ENCODE assay signal across 8 cellular contexts in genomic region chr11:59560290-59560701, GRCh38. TPM values are rescaled to one million over a fixed set of nuclear protein-coding genes. Genes with fewer than 3 reads are reported as not detected.
DNase-seq lines count a peak whose midpoint lies in the region; ATAC-seq and TF ChIP-seq lines count a peak whose summit lies in the region.

No MANE protein-coding gene starts in this region.

- peak; percentile 91 for DNase-seq in G401 (ENCODE audit: low spot score)
- DNase-seq in NCI-H1417 treated with DMSO at 0.1 percent for 48 hours (lab: John Stamatoyannopoulos, UW), result peak; percentile 44
- peak; percentile 60 for DNase-seq in T-helper 9 cell
- peak; percentile 67 to 84 (median 75) for DNase-seq in body of pancreas
- no peak for DNase-seq in amniotic stem cell (lab: John Stamatoyannopoulos, UW)

- no peaks in the 10 kb centered on the region for H3K9me3 ChIP-seq in body of pancreas
- no peaks in the 10 kb centered on the region for H3K9me3 ChIP-seq in iPS-18a (ENCODE audit: control insufficient read depth, low read depth, low read length)
- no peaks in the 10 kb centered on the region for H3K9me3 ChIP-seq in skeletal muscle tissue (ENCODE audit: control insufficient read depth in 3 of 3, low read length in 3 of 3)

- TF ChIP-seq POLR2A in body of pancreas (IDR thresholded peaks at IDR 0.05), result no peak

- H3K27me3 ChIP-seq in body of pancreas, result no peaks in the 10 kb centered on the region
- H3K27me3 ChIP-seq in iPS-18a (ENCODE audit: control insufficient read depth, insufficient read depth, low read length), result peaks cover 4% of the 10 kb centered on the region
- peaks cover 0 to 13% (median 0%) of the 10 kb centered on the region in 3 donors for H3K27me3 ChIP-seq in skeletal muscle tissue (ENCODE audit: control insufficient read depth in 3 of 3, insufficient read depth in 3 of 3, low read length in 3 of 3)

- TF ChIP-seq CTCF in body of pancreas (IDR thresholded peaks at IDR 0.05), result no peak

- H3K9ac ChIP-seq in iPS-18a (ENCODE audit: low read length), result peak overlapping the region; percentile 79
- peak overlapping the region; percentile 82 to 95 (median 89) for H3K9ac ChIP-seq in skeletal muscle tissue (ENCODE audit: low read depth in 1 of 3, low read length in 3 of 3)

- ATAC-seq in HG02610 (IDR thresholded peaks at IDR 0.05; ENCODE audit: unreplicated experiment) (peak; percentile 24), body of pancreas (peak; percentile 58)

- H3K36me3 ChIP-seq in body of pancreas (replicated peaks in 1 of 2; ENCODE audit: insufficient read depth in 1 of 2, low read depth in 2 of 2) (no peaks in the 10 kb centered on the region), iPS-18a (ENCODE audit: control insufficient read depth, low read depth, low read length) (no peaks in the 10 kb centered on the region), skeletal muscle tissue (ENCODE audit: control insufficient read depth in 3 of 3, insufficient read depth in 3 of 3, low read length in 3 of 3) (no peaks in the 10 kb centered on the region)

- H3K27ac ChIP-seq in body of pancreas (peak overlapping the region; percentile 70 to 87 (median 82)), iPS-18a (ENCODE audit: low read length) (no peak overlapping the region), skeletal muscle tissue (ENCODE audit: low read depth, low read length) (peak overlapping the region; percentile 64)

- 0 to 1% methylated on average over 18 of the region's 18 CpGs for whole genome bisulfite sequencing in body of pancreas, 2 donors

- H3K4me1 ChIP-seq in body of pancreas (peaks cover 21% of the 10 kb centered on the region), iPS-18a (ENCODE audit: control insufficient read depth, low read depth, low read length) (peaks cover 12% of the 10 kb centered on the region), skeletal muscle tissue (ENCODE audit: control insufficient read depth in 3 of 3, insufficient read depth in 3 of 3, low read length in 3 of 3) (peaks cover 0 to 14% (median 12%) of the 10 kb centered on the region in 3 donors)

- in situ Hi-C loops in G401 (cut with HindIII; ENCODE audit: low sequenced_read_pairs), result no loop called here

- H3K4me3 ChIP-seq in body of pancreas, result peak overlapping the region; percentile 11 to 55
- peak overlapping the region; percentile 99 for H3K4me3 ChIP-seq in iPS-18a (ENCODE audit: low read length)
- H3K4me3 ChIP-seq in skeletal muscle tissue (ENCODE audit: low read length in 3 of 3), result peak overlapping the region; percentile 87 to 98 (median 96)

- intact Hi-C loops in body of pancreas (cut with DNase I), result no loop called here

RNA-seq across cellular contexts. Expression of gene OR4D9, which starts 49.0 kb away (rescaled TPM):
- total RNA-seq in G401 (2014; rRNA removed; shearing (Covaris generic)), result not detected in 2 replicates
- total RNA-seq in body of pancreas, result not detected
- total RNA-seq in skeletal muscle tissue, result not detected

RNA-seq across cellular contexts. Expression of gene OSBP, which starts 55.3 kb away (rescaled TPM):
- 66.3 and 74.1 TPM in 2 replicates for total RNA-seq in G401 (2014; rRNA removed; shearing (Covaris generic))
- total RNA-seq in body of pancreas (10 to 100 TPM; 28.5 to 30.3 TPM), skeletal muscle tissue (60.5 TPM)

RNA-seq across cellular contexts. Expression of gene OR4D11, which starts 56.9 kb away (rescaled TPM):
- total RNA-seq in G401 (2014; rRNA removed; shearing (Covaris generic)), result not detected in 2 replicates
- not detected for total RNA-seq in body of pancreas
- not detected for total RNA-seq in skeletal muscle tissue

Comparison
In these comparisons a context has a peak if more than half of its experiments do, and no peak if none do; other contexts are left out.
1. H3K4me3 ChIP-seq: peak in every context shown above with its lines; median percentile 99 in iPS-18a; 96 in skeletal muscle tissue; 33 in body of pancreas.